8 cellular contexts compared by ENCODE assay signal in the genomic region with DNA sequence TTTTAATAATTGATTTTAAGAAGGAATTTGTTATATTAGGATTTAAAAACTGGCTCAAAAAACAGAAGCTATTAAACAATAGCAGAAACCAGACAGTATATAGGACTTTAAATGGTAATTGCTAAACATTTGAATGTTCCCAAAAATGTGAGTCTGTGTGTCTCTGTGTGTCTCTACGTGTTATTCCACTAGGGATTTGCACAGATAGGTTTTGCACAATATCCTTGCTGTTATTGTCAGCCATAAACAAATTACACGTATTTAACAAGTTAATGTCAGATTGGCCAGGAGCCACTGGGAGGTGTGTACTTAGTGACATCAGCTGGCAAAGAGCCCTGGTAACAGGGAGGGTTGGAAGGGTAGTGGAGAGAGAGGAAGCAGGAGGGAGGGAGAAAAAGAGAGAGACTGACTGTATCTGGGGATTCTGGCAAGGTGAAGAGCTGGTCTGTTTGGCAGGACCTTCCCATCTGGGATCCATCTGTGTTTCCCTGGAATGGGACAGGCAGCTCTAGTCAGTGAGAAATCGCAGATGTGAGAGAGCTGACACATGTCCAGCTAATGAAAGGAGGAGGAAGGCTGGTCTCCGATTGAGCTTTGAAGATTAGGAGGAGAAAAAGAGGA.
DNase-seq lines count a peak whose midpoint lies in the region; ATAC-seq and TF ChIP-seq lines count a peak whose summit lies in the region.

No MANE protein-coding gene starts in this region.

- intact Hi-C loops in lower leg skin (cut with DNase I; ENCODE audit: low total_unique reads) = no loop called here

- H3K4me1 ChIP-seq in upper lobe of left lung = peaks cover 10 to 14% (median 12%) of the 10 kb centered on the region in 4 donors

- TF ChIP-seq CTCF in coronary artery (IDR thresholded peaks at IDR 0.05) = no peak
- TF ChIP-seq CTCF in lower leg skin (IDR thresholded peaks at IDR 0.05) = peak in 1 of 3 donors; percentile 47
- TF ChIP-seq CTCF in upper lobe of left lung (IDR thresholded peaks at IDR 0.05) = no peak

- ATAC-seq in upper lobe of left lung (ENCODE audit: low FRiP score in 2 of 2) = peak; percentile 81 to 96
- ATAC-seq in HG02798 (IDR thresholded peaks at IDR 0.05; ENCODE audit: poor library complexity, unreplicated experiment) = no peak
- ATAC-seq in HG03039 (IDR thresholded peaks at IDR 0.05; ENCODE audit: unreplicated experiment) = no peak
- ATAC-seq in GM21723 (IDR thresholded peaks at IDR 0.05; ENCODE audit: unreplicated experiment) = no peak

- no peaks in the 10 kb centered on the region for H3K9me3 ChIP-seq in upper lobe of left lung

- DNase-seq in HEK293T (ENCODE audit: extremely low spot score) (peak; percentile 24), NCI-H748 treated with DMSO at 0.1 percent for 48 hours (lab: John Stamatoyannopoulos, UW) (peak; percentile 93), coronary artery (ENCODE audit: low spot score) (peak; percentile 75), lower leg skin (ENCODE audit: low spot score in 2 of 2) (peak; percentile 85 to 92), upper lobe of left lung (peak in 1 of 2 donors; percentile 41)

- WGBS in lower leg skin, 2 donors = 10 to 13% methylated on average over 4 of the region's 4 CpGs
- WGBS in upper lobe of left lung, 2 donors = 23 to 24% methylated on average over 4 of the region's 4 CpGs

- TF ChIP-seq EP300 in upper lobe of left lung (IDR thresholded peaks at IDR 0.05) = no peak

- no peaks in the 10 kb centered on the region for H3K36me3 ChIP-seq in upper lobe of left lung

- peak overlapping the region; percentile 2 to 52 for H3K27ac ChIP-seq in coronary artery
- H3K27ac ChIP-seq in upper lobe of left lung = no peak overlapping the region

- H3K4me3 ChIP-seq in coronary artery (peak overlapping the region; percentile 50), lower leg skin (ENCODE audit: low read depth, poor library complexity, severe bottlenecking) (no peak overlapping the region), upper lobe of left lung (peak overlapping the region in 1 of 4 donors; percentile 13)

- TF ChIP-seq POLR2A in lower leg skin (IDR thresholded peaks at IDR 0.05) = no peak
- no peak for TF ChIP-seq POLR2A in upper lobe of left lung (IDR thresholded peaks at IDR 0.05)

- H3K27me3 ChIP-seq in upper lobe of left lung = no peaks in the 10 kb centered on the region

- POLR2A ChIA-PET in HEK293T (lab: Yijun Ruan, JAX) = interaction anchor here (0.6 to 1.5 kb wide), 5 partner anchors 9 to 101 kb away, joined by 3 to 6 read pairs (median 4); partner anchors contain the start of gene CBFA2T2

- CTCF ChIA-PET in HEK293T (lab: Yijun Ruan, JAX) = no interaction called here

TF ChIP-seq in HEK293T, 16 proteins besides CTCF, POLR2A, EP300 and RAD21:
- TF ChIP-seq TARDBP (IDR thresholded peaks at IDR 0.05) = no peak
- TF ChIP-seq BHLHE40 (IDR thresholded peaks at IDR 0.05; ENCODE audit: borderline replicate concordance) = no peak
- no peak for TF ChIP-seq ARNT (IDR thresholded peaks at IDR 0.05)
- no peak for TF ChIP-seq LEF1 (IDR thresholded peaks at IDR 0.05; ENCODE audit: borderline replicate concordance)

Comparison
In these comparisons a context has a peak if more than half of its experiments do, and no peak if none do; other contexts are left out.
1. H3K27ac ChIP-seq: peak in coronary artery (2 of 2); none in upper lobe of left lung (0 of 4).
2. ATAC-seq: peak in upper lobe of left lung (2 of 2); none in HG02798 (single experiment), HG03039 (single experiment) and GM21723 (single experiment).